ENCODE assay signal across 14 cellular contexts in the genomic region with DNA sequence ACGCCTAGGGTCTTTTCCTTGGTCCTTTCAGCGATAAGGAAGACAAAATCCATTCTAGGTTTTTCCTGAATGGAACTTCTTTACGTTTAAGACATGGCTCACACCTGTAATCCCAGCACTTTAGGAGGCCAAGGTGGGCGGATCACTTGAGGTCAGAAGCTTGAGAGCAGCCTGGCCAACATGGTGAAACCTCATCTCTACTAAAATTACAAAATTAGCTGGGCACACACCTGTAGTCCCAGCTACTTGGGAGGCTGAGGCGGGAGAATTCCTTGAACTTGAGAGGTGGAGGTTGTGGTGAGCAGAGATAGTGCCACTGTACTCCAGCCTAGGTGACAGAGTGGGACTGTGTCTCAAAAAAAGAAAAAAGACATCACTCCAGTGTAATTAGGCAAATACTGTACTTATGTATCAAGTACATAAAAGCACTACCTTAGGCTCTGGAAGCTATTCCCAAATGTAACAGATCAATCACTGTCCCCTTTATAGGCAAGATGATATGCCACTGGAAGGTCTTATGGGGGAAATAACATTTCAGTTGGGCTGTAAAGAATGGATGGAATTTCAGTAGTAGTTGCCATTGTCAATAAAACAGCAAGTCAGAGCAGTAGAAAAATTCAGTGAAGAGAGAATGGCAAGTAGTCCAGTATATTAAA. TPM values are rescaled to one million over a fixed set of nuclear protein-coding genes. Genes with fewer than 3 reads are reported as not detected.
DNase-seq lines count a peak whose midpoint lies in the region; ATAC-seq and TF ChIP-seq lines count a peak whose summit lies in the region.
"Had no signal": no experiment of that assay in that cellular context is flagged by ENCODE, and none has a peak within 500 bp of the region (broad histone marks: within the 10 kb centered on the region; RNA-seq: fewer than 3 reads in every experiment).

No MANE protein-coding gene starts in this region.

- peaks cover 0 to 65% (median 14%) of the 10 kb centered on the region in 3 donors for H3K36me3 Mint-ChIP-seq in CD8-positive, alpha-beta memory T cell

- no peaks in the 10 kb centered on the region for H3K27me3 ChIP-seq in CD8-positive, alpha-beta memory T cell (ENCODE audit: insufficient read depth, low read length, poor library complexity, severe bottlenecking)
- H3K27me3 ChIP-seq in Peyer's patch: no peaks in the 10 kb centered on the region
- H3K27me3 ChIP-seq in effector memory CD4-positive, alpha-beta T cell (replicated peaks; ENCODE audit: control insufficient read depth, insufficient read depth, low read length, poor library complexity, severe bottlenecking): no peaks in the 10 kb centered on the region
- H3K27me3 ChIP-seq: BLaER1 treated with 17β-estradiol and CSF1 and Interleukin-3, amounts not matched to agents 10 nM and 100 nM had no signal

- peaks cover 0 to 2% of the 10 kb centered on the region in 2 donors for H3K27me3 Mint-ChIP-seq in CD8-positive, alpha-beta memory T cell

- peak overlapping the region; percentile 53 to 86 (median 74) for H3K4me3 Mint-ChIP-seq in CD8-positive, alpha-beta memory T cell

- H3K36me3 ChIP-seq in CD8-positive, alpha-beta memory T cell (ENCODE audit: insufficient read depth, low read length): no peaks in the 10 kb centered on the region
- no peaks in the 10 kb centered on the region for H3K36me3 ChIP-seq in Peyer's patch
- H3K36me3 ChIP-seq in effector memory CD4-positive, alpha-beta T cell (ENCODE audit: control insufficient read depth, insufficient read depth, low read length): no peaks in the 10 kb centered on the region

- no peak overlapping the region for H3K4me3 ChIP-seq in AG10803 (ENCODE audit: low read length)
- H3K4me3 ChIP-seq in CD8-positive, alpha-beta memory T cell (ENCODE audit: low read length): peak overlapping the region; percentile 39
- H3K4me3 ChIP-seq in Peyer's patch: no peak overlapping the region
- no peak overlapping the region for H3K4me3 ChIP-seq in effector memory CD4-positive, alpha-beta T cell (ENCODE audit: insufficient read depth, low read depth, low read length, poor library complexity, severe bottlenecking)
- H3K4me3 ChIP-seq: BLaER1 treated with 17β-estradiol and CSF1 and Interleukin-3, amounts not matched to agents 10 nM and 100 nM had no signal

- DNase-seq in AG10803 (ENCODE audit: low read depth) (peak; percentile 13), Peyer's patch (no peak), SW 1271 (lab: John Stamatoyannopoulos, UW) (no peak), cerebellum (ENCODE audit: low spot score) (no peak)
- DNase-seq in CD8-positive, alpha-beta memory T cell: no peak
- DNase-seq in effector memory CD4-positive, alpha-beta T cell: no peak
- DNase-seq: cortex of kidney, NCI-H1092, NCI-H2227 treated with DMSO at 0.1 percent for 48 hours, OCI-M1, trophoblast cell had no signal

- H3K4me1 ChIP-seq in CD8-positive, alpha-beta memory T cell (ENCODE audit: insufficient read depth, low read length): peaks cover 61% of the 10 kb centered on the region
- peaks cover 0 to 56% (median 14%) of the 10 kb centered on the region in 4 donors for H3K4me1 ChIP-seq in Peyer's patch
- H3K4me1 ChIP-seq in effector memory CD4-positive, alpha-beta T cell (ENCODE audit: control insufficient read depth, insufficient read depth, low read length, poor library complexity, severe bottlenecking): peaks cover 58% of the 10 kb centered on the region

- POLR2A ChIA-PET in CD8-positive, alpha-beta memory T cell (lab: Charles Lee): interaction anchor here (1.0 to 2.5 kb wide), 2 partner anchors 10 to 61 kb away, joined by 8 read pairs; no protein-coding TSS in a partner anchor

- peaks cover 0 to 2% (median 0%) of the 10 kb centered on the region in 5 donors for H3K9me3 Mint-ChIP-seq in CD8-positive, alpha-beta memory T cell

- CTCF ChIA-PET in CD8-positive, alpha-beta memory T cell (lab: Charles Lee): interaction anchor here (0.9 to 2.4 kb wide), 2 partner anchors 46 to 112 kb away, joined by 3 to 14 read pairs; no protein-coding TSS in a partner anchor

- TF ChIP-seq CTCF in AG10803 (conservative IDR thresholded peaks at IDR 0.05; ENCODE audit: low read length): no peak
- no peak for TF ChIP-seq CTCF in Peyer's patch (IDR thresholded peaks at IDR 0.05)

- no peak for TF ChIP-seq POLR2A in Peyer's patch (IDR thresholded peaks at IDR 0.05)

- H3K4me1 Mint-ChIP-seq in CD8-positive, alpha-beta memory T cell: peaks cover 59 to 78% (median 69%) of the 10 kb centered on the region in 3 donors

- peak overlapping the region; percentile 34 to 100 (median 88) for H3K27ac Mint-ChIP-seq in CD8-positive, alpha-beta memory T cell

- no peak for ATAC-seq in HG03442 (IDR thresholded peaks at IDR 0.05; ENCODE audit: unreplicated experiment)
- ATAC-seq: esophagus mucosa had no signal

- no peak overlapping the region for H3K27ac ChIP-seq in CD8-positive, alpha-beta memory T cell (ENCODE audit: low read depth, low read length)
- H3K27ac ChIP-seq in Peyer's patch: peak overlapping the region in 3 of 4 donors; percentile 18 to 40 (median 22)
- peak overlapping the region; percentile 94 for H3K27ac ChIP-seq in effector memory CD4-positive, alpha-beta T cell (ENCODE audit: insufficient read depth, low read length, poor library complexity, severe bottlenecking)
- H3K27ac ChIP-seq: BLaER1 treated with 17β-estradiol and CSF1 and Interleukin-3, amounts not matched to agents 10 nM and 100 nM had no signal

- H3K9me3 ChIP-seq in CD8-positive, alpha-beta memory T cell (ENCODE audit: low read length): no peaks in the 10 kb centered on the region
- no peaks in the 10 kb centered on the region for H3K9me3 ChIP-seq in Peyer's patch
- H3K9me3 ChIP-seq in effector memory CD4-positive, alpha-beta T cell (ENCODE audit: control insufficient read depth, low read length): no peaks in the 10 kb centered on the region
- H3K9me3 ChIP-seq: BLaER1 treated with 17β-estradiol and CSF1 and Interleukin-3, amounts not matched to agents 10 nM and 100 nM had no signal

RNA-seq across cellular contexts. Expression of a gene that starts 5.7 kb away (rescaled TPM):
- total RNA-seq in CD8-positive, alpha-beta memory T cell: 10 to 100 TPM; 45.5 to 45.8 TPM
- polyA plus RNA-seq in CD8-positive, alpha-beta memory T cell: 270 TPM
- total RNA-seq in Peyer's patch: 10 to 100 TPM; 16.0 to 66.8 (median 17.7) TPM
- 30.2 TPM for total RNA-seq in cerebellum
